10 cellular contexts compared by ENCODE assay signal in genomic region chr12:6612652-6613014, GRCh38. TPM values are rescaled to one million over a fixed set of nuclear protein-coding genes. Genes with fewer than 3 reads are reported as not detected.
DNase-seq lines count a peak whose midpoint lies in the region; ATAC-seq and TF ChIP-seq lines count a peak whose summit lies in the region.
"Had no signal": no experiment of that assay in that cellular context is flagged by ENCODE, and none has a peak within 500 bp of the region (broad histone marks: within the 10 kb centered on the region; RNA-seq: fewer than 3 reads in every experiment).

No MANE protein-coding gene starts in this region.

- no peaks in the 10 kb centered on the region for H3K36me3 Mint-ChIP-seq in activated naive CD4-positive, alpha-beta T cell treated with anti-CD3 and anti-CD28 coated beads for 36 hours (ENCODE audit: low read depth)
- H3K36me3 Mint-ChIP-seq in mesothelial cell of epicardium, result no peaks in the 10 kb centered on the region

- TF ChIP-seq EP300 in transverse colon (IDR thresholded peaks at IDR 0.05; ENCODE audit: low read depth), result no peak

- H3K27me3 Mint-ChIP-seq in activated naive CD4-positive, alpha-beta T cell treated with anti-CD3 and anti-CD28 coated beads for 36 hours (ENCODE audit: low read depth), result no peaks in the 10 kb centered on the region
- H3K27me3 Mint-ChIP-seq in mesothelial cell of epicardium (ENCODE audit: low read depth), result no peaks in the 10 kb centered on the region

- DNase-seq in activated naive CD4-positive, alpha-beta T cell treated with anti-CD3 and anti-CD28 coated beads for 36 hours, result no peak
- DNase-seq in activated naive CD4-positive, alpha-beta T cell (lab: John Stamatoyannopoulos, UW), result no peak
- DNase-seq in adipocyte (ENCODE audit: low read depth) (no peak), mesothelial cell of epicardium (ENCODE audit: low spot score in 2 of 2, unreplicated experiment in 2 of 2) (no peak), transverse colon (no peak), NCI-H345 (lab: John Stamatoyannopoulos, UW) (no peak), dedifferentiated amniotic fluid mesenchymal stem cell (ENCODE audit: extremely low spot score) (no peak)
- DNase-seq: activated CD4-positive, alpha-beta T cell treated with anti-CD3 and anti-CD28 coated beads for 4 hours had no signal

- peaks cover 19% of the 10 kb centered on the region for H3K4me1 ChIP-seq in adipocyte (ENCODE audit: control insufficient read depth, insufficient read depth, low read length)
- peaks cover 29 to 44% (median 31%) of the 10 kb centered on the region in 4 donors for H3K4me1 ChIP-seq in transverse colon

- ATAC-seq in HG02885 (IDR thresholded peaks at IDR 0.05; ENCODE audit: poor library complexity, unreplicated experiment), result no peak

- TF ChIP-seq POLR2A in transverse colon (IDR thresholded peaks at IDR 0.05), result no peak

- H3K9ac ChIP-seq in adipocyte (ENCODE audit: low read length), result peak overlapping the region; percentile 82

- CTCF ChIA-PET in activated naive CD4-positive, alpha-beta T cell treated with anti-CD3 and anti-CD28 coated beads for 36 hours (lab: Charles Lee), result interaction anchor here (0.6 to 1.6 kb wide), 6 partner anchors 9 to 171 kb away, joined by 3 to 11 read pairs (median 5); no protein-coding TSS in a partner anchor

- peaks cover 39% of the 10 kb centered on the region for H3K4me1 Mint-ChIP-seq in activated naive CD4-positive, alpha-beta T cell treated with anti-CD3 and anti-CD28 coated beads for 36 hours (ENCODE audit: low read depth)
- H3K4me1 Mint-ChIP-seq in mesothelial cell of epicardium, result peaks cover 36% of the 10 kb centered on the region

- H3K4me3 Mint-ChIP-seq in activated naive CD4-positive, alpha-beta T cell treated with anti-CD3 and anti-CD28 coated beads for 36 hours, result no peak overlapping the region
- H3K4me3 Mint-ChIP-seq in mesothelial cell of epicardium, result no peak overlapping the region

- no peaks in the 10 kb centered on the region for H3K9me3 ChIP-seq in adipocyte (ENCODE audit: control insufficient read depth, low read length)
- no peaks in the 10 kb centered on the region for H3K9me3 ChIP-seq in transverse colon
- H3K9me3 ChIP-seq: MG63 had no signal

- H3K4me3 ChIP-seq in adipocyte (ENCODE audit: low read length) (no peak overlapping the region), transverse colon (peak overlapping the region in 1 of 4 donors; percentile 15)

- in situ Hi-C loops in transverse colon (cut with MboI; ENCODE audit: low pct_ligation_motif_present in 1 of 4, low pct_unique_long_range_greater_than_20kb in 1 of 4, low sequenced_read_pairs in 3 of 4), result no loop called here

- peak overlapping the region; percentile 90 to 97 (median 92) for H3K27ac ChIP-seq in transverse colon

- peak overlapping the region; percentile 54 for H3K27ac Mint-ChIP-seq in activated naive CD4-positive, alpha-beta T cell treated with anti-CD3 and anti-CD28 coated beads for 36 hours
- peak overlapping the region; percentile 94 for H3K27ac Mint-ChIP-seq in mesothelial cell of epicardium

- WGBS in transverse colon (ENCODE audit: low coverage in 1 of 2), 2 donors, result 0 to 25% methylated on average over 2 to 7 of the region's 7 CpGs

- intact Hi-C loops in activated naive CD4-positive, alpha-beta T cell treated with anti-CD3 and anti-CD28 coated beads for 36 hours (cut with micrococcal nuclease), result no loop called here
- intact Hi-C loops in transverse colon (cut with DNase I; ENCODE audit: low total_unique reads), result loop anchor here (10.0 kb wide), 2 partner anchors 52 to 162 kb away; partner anchors contain the start of genes ING4 and LAG3

- no peaks in the 10 kb centered on the region for H3K36me3 ChIP-seq in adipocyte (ENCODE audit: control insufficient read depth, insufficient read depth, low read length, severe bottlenecking)
- no peaks in the 10 kb centered on the region for H3K36me3 ChIP-seq in transverse colon
- H3K36me3 ChIP-seq: MG63 had no signal

- no peak for TF ChIP-seq CTCF in mesothelial cell of epicardium (IDR thresholded peaks at IDR 0.05; ENCODE audit: unreplicated experiment)
- no peak for TF ChIP-seq CTCF in transverse colon (IDR thresholded peaks at IDR 0.05)

- H3K27me3 ChIP-seq in adipocyte (replicated peaks; ENCODE audit: control insufficient read depth, insufficient read depth, low read length) (no peaks in the 10 kb centered on the region), transverse colon (no peaks in the 10 kb centered on the region)
- H3K27me3 ChIP-seq: MG63 had no signal

- H3K9me3 Mint-ChIP-seq in activated naive CD4-positive, alpha-beta T cell treated with anti-CD3 and anti-CD28 coated beads for 36 hours, result no peaks in the 10 kb centered on the region
- H3K9me3 Mint-ChIP-seq in mesothelial cell of epicardium, result no peaks in the 10 kb centered on the region

RNA-seq across cellular contexts. Expression of gene CHD4, which starts 5.5 kb away (rescaled TPM):
- 100 to 1,000 TPM; 232 to 245 TPM for total RNA-seq in activated naive CD4-positive, alpha-beta T cell treated with anti-CD3 and anti-CD28 coated beads for 36 hours
- total RNA-seq in mesothelial cell of epicardium (332 to 358 TPM (median 332 TPM) in 3 replicates), transverse colon (100 to 1,000 TPM; 142 to 165 (median 154) TPM)

RNA-seq across cellular contexts. Expression of gene LPAR5, which starts 23.1 kb away (rescaled TPM):
- total RNA-seq in activated naive CD4-positive, alpha-beta T cell treated with anti-CD3 and anti-CD28 coated beads for 36 hours, result 1 to 10 TPM; 1.7 to 2.2 TPM
- total RNA-seq in mesothelial cell of epicardium, result 1.3 to 1.7 TPM (median 1.3 TPM) in 3 replicates
- total RNA-seq in transverse colon, result 10 to 100 TPM; 27.9 to 50.1 (median 30.2) TPM

RNA-seq across cellular contexts. Expression of gene ACRBP, which starts 34.6 kb away (rescaled TPM):
- 1 to 10 TPM; 2.3 to 2.4 TPM for total RNA-seq in activated naive CD4-positive, alpha-beta T cell treated with anti-CD3 and anti-CD28 coated beads for 36 hours
- total RNA-seq in mesothelial cell of epicardium (2.7 to 3.7 TPM (median 3.5 TPM) in 3 replicates), transverse colon (1 to 10 TPM in 3 of 4 donors, not detected in 1; 2.2 to 2.9 (median 2.7) TPM)

RNA-seq across cellular contexts. Expression of gene NOP2, which starts 44.5 kb away (rescaled TPM):
- 10 to 100 TPM; 61.3 to 62.9 TPM for total RNA-seq in activated naive CD4-positive, alpha-beta T cell treated with anti-CD3 and anti-CD28 coated beads for 36 hours
- total RNA-seq in mesothelial cell of epicardium, result 51.8 to 58.6 TPM (median 56.6 TPM) in 3 replicates
- total RNA-seq in transverse colon, result 100 to 1,000 TPM in 1 of 4 donors, 10 to 100 TPM in 3; 12.8 to 167 (median 30.5) TPM

RNA-seq across cellular contexts. Expression of gene ING4, which starts 50.3 kb away (rescaled TPM):
- 10 to 100 TPM; 17.3 to 17.8 TPM for total RNA-seq in activated naive CD4-positive, alpha-beta T cell treated with anti-CD3 and anti-CD28 coated beads for 36 hours
- 63.5 to 69.0 TPM (median 64.2 TPM) in 3 replicates for total RNA-seq in mesothelial cell of epicardium
- total RNA-seq in transverse colon, result 100 to 1,000 TPM in 1 of 4 donors, 10 to 100 TPM in 3; 41.8 to 165 (median 56.6) TPM

Comparison
In these comparisons a context has a peak if more than half of its experiments do, and no peak if none do; other contexts are left out.
1. RNA of gene LPAR5, which starts 23.1 kb away (total RNA-seq): 27.9 to 50.1 TPM in transverse colon; 1.7 to 2.2 TPM in activated naive CD4-positive, alpha-beta T cell treated with anti-CD3 and anti-CD28 coated beads for 36 hours and 1.3 to 1.7 TPM in mesothelial cell of epicardium; every median in the first group is over 4 times any median in the second.